ENCODE assay signal across 8 cellular contexts in genomic region chr6:11043961-11044711, GRCh38. TPM values are rescaled to one million over a fixed set of nuclear protein-coding genes. Genes with fewer than 3 reads are reported as not detected.
DNase-seq lines count a peak whose midpoint lies in the region; ATAC-seq, FAIRE-seq and TF ChIP-seq lines count a peak whose summit lies in the region.

TSS of gene ELOVL2 (minus strand) at chr6:11044305. CDS start at chr6:11044230, 75 bp downstream.

- H3K9me3 ChIP-seq in OCI-LY7 (ENCODE audit: low read length) (no peaks in the 10 kb centered on the region), keratinocyte (ENCODE audit: control insufficient read depth, low read depth, low read length) (no peaks in the 10 kb centered on the region)

- H3K36me3 Mint-ChIP-seq in Calu3 (ENCODE audit: insufficient read depth, unreplicated experiment) = peaks cover 5% of the 10 kb centered on the region
- H3K36me3 Mint-ChIP-seq in stimulated activated naive B cell treated with anti-CD40 and anti-IgM and Interleukin-4, amounts not matched to agents 10 μg/mL and 1 μg/mL and 100 μg/mL, for 72 hours = peaks cover 5% of the 10 kb centered on the region in 2 donors

- H3K27ac ChIP-seq in OCI-LY7 (ENCODE audit: low read depth, low read length, poor library complexity, severe bottlenecking) = no peak within 1 kb of the TSS
- H3K27ac ChIP-seq in keratinocyte (ENCODE audit: control insufficient read depth, insufficient read depth, low read length) = no peak within 1 kb of the TSS

- no peaks in the 10 kb centered on the region for H3K36me3 ChIP-seq in OCI-LY7 (ENCODE audit: insufficient read depth, low read length)
- H3K36me3 ChIP-seq in keratinocyte (ENCODE audit: control insufficient read depth in 2 of 2, extremely low read depth in 1 of 2, insufficient read depth in 2 of 2, low read length in 2 of 2) = no peaks in the 10 kb centered on the region

- peaks cover 18% of the 10 kb centered on the region for H3K4me1 Mint-ChIP-seq in Calu3 (ENCODE audit: low read depth, unreplicated experiment)
- peaks cover 14 to 17% of the 10 kb centered on the region in 2 donors for H3K4me1 Mint-ChIP-seq in stimulated activated naive B cell treated with anti-CD40 and anti-IgM and Interleukin-4, amounts not matched to agents 10 μg/mL and 1 μg/mL and 100 μg/mL, for 72 hours

- no peaks in the 10 kb centered on the region for H3K9me1 ChIP-seq in keratinocyte (ENCODE audit: control insufficient read depth, extremely low read depth, insufficient read depth, low read length)

- H3K79me2 ChIP-seq in OCI-LY7 (ENCODE audit: insufficient read depth, low read depth, low read length) (no peaks in the 10 kb centered on the region), keratinocyte (ENCODE audit: control insufficient read depth, insufficient read depth, low read length) (no peaks in the 10 kb centered on the region)

- H3K4me3 ChIP-seq in OCI-LY7 (ENCODE audit: low read depth, low read length, poor library complexity, severe bottlenecking) (no peak within 1 kb of the TSS), keratinocyte (ENCODE audit: control insufficient read depth in 2 of 3, extremely low read depth in 1 of 3, insufficient read depth in 2 of 3, low read depth in 1 of 3, low read length in 3 of 3) (peak within 1 kb of the TSS; percentile 38 to 53 (median 51))

- H2AFZ ChIP-seq in OCI-LY7 (ENCODE audit: low read length) (no peak within 1 kb of the TSS), keratinocyte (ENCODE audit: control insufficient read depth, low read length) (no peak within 1 kb of the TSS)

- H3K4me2 ChIP-seq in OCI-LY7 (ENCODE audit: low read length) = peak within 1 kb of the TSS; percentile 12; the same call in 1 of the 2 replicates
- peak within 1 kb of the TSS; percentile 56 for H3K4me2 ChIP-seq in keratinocyte (ENCODE audit: control insufficient read depth, extremely low read depth, insufficient read depth, low read depth, low read length)

- no peaks in the 10 kb centered on the region for H3K4me1 ChIP-seq in OCI-LY7 (ENCODE audit: insufficient read depth, low read length, poor library complexity, severe bottlenecking)
- no peaks in the 10 kb centered on the region for H3K4me1 ChIP-seq in keratinocyte (ENCODE audit: control insufficient read depth, extremely low read depth, insufficient read depth, low read length)

- no peaks in the 10 kb centered on the region for H3K9me2 ChIP-seq in OCI-LY7 (ENCODE audit: insufficient read depth, low read length)

- H3K9ac ChIP-seq in keratinocyte (ENCODE audit: control insufficient read depth, extremely low read depth, insufficient read depth, low read length) = no peak within 1 kb of the TSS

- H4K20me1 ChIP-seq in OCI-LY7 (ENCODE audit: insufficient read depth, low read length) (no peaks in the 10 kb centered on the region), keratinocyte (ENCODE audit: control insufficient read depth, extremely low read depth, insufficient read depth, low read length) (no peaks in the 10 kb centered on the region)

- dilution Hi-C loops in keratinocyte (cut with MboI; ENCODE audit: extremely low pct_ligation_motif_present, low sequenced_read_pairs) = no loop called here

- CTCF ChIA-PET in Calu3 (lab: Charles Lee) (no interaction called here), OCI-LY7 (lab: Charles Lee; ENCODE audit: unreplicated experiment) (no interaction called here)

- DNase-seq in Calu3 (peak; percentile 25), OCI-LY7 (ENCODE audit: low spot score) (no peak), T47D (ENCODE audit: low read depth in 1 of 2, low spot score in 1 of 2) (peak; percentile 60 to 63), keratinocyte (ENCODE audit: low read depth, low spot score) (no peak), SW 1271 (lab: John Stamatoyannopoulos, UW) (no peak), SHP77 treated with DMSO at 0.1 percent for 48 hours (lab: John Stamatoyannopoulos, UW) (no peak)
- DNase-seq in stimulated activated naive B cell treated with anti-CD40 and anti-IgM and Interleukin-4, amounts not matched to agents 10 μg/mL and 1 μg/mL and 100 μg/mL, for 72 hours = no peak

- TF ChIP-seq CTCF in Calu3 (IDR thresholded peaks at IDR 0.05; ENCODE audit: unreplicated experiment) = peak; percentile 59
- TF ChIP-seq CTCF in OCI-LY7 (conservative IDR thresholded peaks at IDR 0.05; ENCODE audit: low read length) = no peak
- TF ChIP-seq CTCF in keratinocyte (optimal IDR thresholded peaks at IDR 0.05 in 1 of 3, IDR thresholded peaks at IDR 0.05 in 1 of 3, conservative IDR thresholded peaks at IDR 0.05 in 1 of 3; ENCODE audit: extremely low read depth in 1 of 3, insufficient read depth in 2 of 3, low read length in 3 of 3) = peak in 2 of 3 experiments; percentile 64 to 90

- H3K27ac Mint-ChIP-seq in Calu3 (ENCODE audit: unreplicated experiment) = no peak within 1 kb of the TSS
- no peak within 1 kb of the TSS for H3K27ac Mint-ChIP-seq in stimulated activated naive B cell treated with anti-CD40 and anti-IgM and Interleukin-4, amounts not matched to agents 10 μg/mL and 1 μg/mL and 100 μg/mL, for 72 hours

- POLR2A ChIA-PET in OCI-LY7 (lab: Charles Lee) = no interaction called here

- peaks cover 12% of the 10 kb centered on the region for H3K27me3 Mint-ChIP-seq in Calu3 (ENCODE audit: unreplicated experiment)
- H3K27me3 Mint-ChIP-seq in stimulated activated naive B cell treated with anti-CD40 and anti-IgM and Interleukin-4, amounts not matched to agents 10 μg/mL and 1 μg/mL and 100 μg/mL, for 72 hours = peaks cover 42 to 52% of the 10 kb centered on the region in 2 donors

- intact Hi-C loops in Calu3 (cut with micrococcal nuclease; ENCODE audit: unreplicated experiment) (no loop called here), OCI-LY7 (cut with micrococcal nuclease; ENCODE audit: unreplicated experiment) (loop anchor here (2.0 kb wide), 1 partner anchor 15 kb away; no protein-coding TSS in a partner anchor)

- no peak for FAIRE-seq in keratinocyte (lab: Jason Lieb, UNC)

- H3K9me3 Mint-ChIP-seq in Calu3 (ENCODE audit: low read depth, unreplicated experiment) = no peaks in the 10 kb centered on the region
- H3K9me3 Mint-ChIP-seq in stimulated activated naive B cell treated with anti-CD40 and anti-IgM and Interleukin-4, amounts not matched to agents 10 μg/mL and 1 μg/mL and 100 μg/mL, for 72 hours = peaks cover 2 to 4% of the 10 kb centered on the region in 2 donors

- in situ Hi-C loops in T47D (cut with HindIII; ENCODE audit: low pct_unique_long_range_greater_than_20kb, low sequenced_read_pairs) = no loop called here

- peak; percentile 52 for ATAC-seq in GM21529 (IDR thresholded peaks at IDR 0.05; ENCODE audit: unreplicated experiment)
- ATAC-seq in stimulated activated naive B cell treated with anti-CD40 and anti-IgM and Interleukin-4, amounts not matched to agents 10 μg/mL and 1 μg/mL and 100 μg/mL, for 72 hours (replicated peaks) = peak; percentile 62 to 84

- no TSS peak for BruUV-seq in Calu3 (replicated peaks; lab: Mats Ljungman, UMichigan)
- BruUV-seq in OCI-LY7 (replicated peaks; lab: Mats Ljungman, UMichigan) = no TSS peak

- peaks cover 40% of the 10 kb centered on the region for H3K27me3 ChIP-seq in keratinocyte (ENCODE audit: control insufficient read depth, extremely low read depth, insufficient read depth, low read length)

- peak within 1 kb of the TSS; percentile 66 for H3K4me3 Mint-ChIP-seq in Calu3 (ENCODE audit: low read depth, unreplicated experiment)
- H3K4me3 Mint-ChIP-seq in stimulated activated naive B cell treated with anti-CD40 and anti-IgM and Interleukin-4, amounts not matched to agents 10 μg/mL and 1 μg/mL and 100 μg/mL, for 72 hours = peak within 1 kb of the TSS; percentile 78 to 85

RNA-seq across cellular contexts. Expression of gene ELOVL2, which starts in this region (rescaled TPM):
- total RNA-seq in Calu3 (2022) (0.20 and 0.47 TPM in 2 replicates), OCI-LY7 (2022) (not detected in 2 replicates)
- total RNA-seq in OCI-LY7 (2014; rRNA removed; shearing (Covaris generic)) = not detected in 2 replicates
- 0.04 to 0.10 TPM (median 0.05 TPM) in 3 replicates for polyA plus RNA-seq in keratinocyte
- polyA plus RNA-seq in keratinocyte (2011; ENCODE audit: low read depth) = not detected
- polyA plus RNA-seq in keratinocyte (2011; cell fraction: cytosol; rRNA removed) = 0.01 and 0.04 TPM in 2 replicates
- 0.03 TPM in 1 of 2 replicates, not detected in the other for polyA plus RNA-seq in keratinocyte (2011; cell fraction: nucleus; rRNA removed)
- 0.06 and 0.07 TPM in 2 replicates for polyA plus RNA-seq in keratinocyte (2012; ENCODE audit: low replicate concordance)
- polyA minus RNA-seq in keratinocyte = 0.03 TPM in 1 of 3 replicates, not detected in the others
- not detected for polyA minus RNA-seq in keratinocyte (2011; cell fraction: cytosol; rRNA and poly(A)+ RNA removed)
- polyA minus RNA-seq in keratinocyte (2011; cell fraction: nucleus; rRNA and poly(A)+ RNA removed) = not detected in 2 replicates

Comparison
In these comparisons a context has a peak if more than half of its experiments do, and no peak if none do; other contexts are left out.
1. Peak in DNase-seq in Calu3; RNA of the gene not detected or under 1 TPM.
2. DNase-seq: peak in T47D (2 of 2); none in OCI-LY7 (single experiment), keratinocyte (single experiment), stimulated activated naive B cell treated with anti-CD40 and anti-IgM and Interleukin-4, amounts not matched to agents 10 μg/mL and 1 μg/mL and 100 μg/mL, for 72 hours (single experiment), SW 1271 (0 of 2) and SHP77 treated with DMSO at 0.1 percent for 48 hours (single experiment).